In the genomic region with DNA sequence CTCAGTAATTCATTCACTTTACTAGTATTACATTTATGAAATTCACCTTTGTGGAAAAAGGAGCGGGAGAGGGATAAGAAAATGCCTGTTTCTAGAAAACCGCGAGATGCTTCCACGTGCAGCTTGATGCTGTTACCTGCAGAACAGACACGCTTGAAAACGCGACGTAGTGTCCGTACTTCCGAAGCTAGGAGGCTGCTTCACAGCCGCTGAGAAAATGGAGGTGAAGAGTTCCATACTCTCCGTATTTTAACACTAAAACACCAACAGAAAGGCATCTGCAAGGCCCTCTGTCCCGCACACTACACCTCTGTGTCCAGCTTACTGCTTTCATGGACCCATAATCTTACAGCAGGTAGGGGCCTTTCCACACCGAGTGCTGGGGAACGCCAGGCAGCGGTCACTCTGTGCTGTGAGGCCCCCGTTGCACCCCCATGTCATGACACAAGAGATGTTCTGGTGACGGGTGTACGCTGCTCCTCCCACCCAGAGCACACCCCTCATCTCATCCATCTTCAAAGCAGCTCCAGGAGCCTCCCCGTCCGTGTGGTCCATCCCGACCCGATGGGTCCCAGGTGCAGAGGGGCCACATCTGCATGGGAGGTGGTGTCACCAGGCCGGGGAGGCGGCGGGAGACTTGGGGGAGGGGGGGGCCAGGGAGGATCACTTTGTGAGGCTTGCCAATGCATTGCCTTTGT, we compare ENCODE assay signal across 17 cellular contexts. TPM values are rescaled to one million over a fixed set of nuclear protein-coding genes. Genes with fewer than 3 reads are reported as not detected.
DNase-seq lines count a peak whose midpoint lies in the region; ATAC-seq, FAIRE-seq and TF ChIP-seq lines count a peak whose summit lies in the region.
"Had no signal": no experiment of that assay in that cellular context is flagged by ENCODE, and none has a peak within 500 bp of the region (broad histone marks: within the 10 kb centered on the region; RNA-seq: fewer than 3 reads in every experiment).

No MANE protein-coding gene starts in this region.

- no peaks in the 10 kb centered on the region for H3K9me3 Mint-ChIP-seq in naive thymus-derived CD4-positive, alpha-beta T cell
- H3K9me3 Mint-ChIP-seq: effector memory CD8-positive, alpha-beta T cell; memory B cell had no signal

- FAIRE-seq in small intestine (lab: Jason Lieb, UNC): no peak

- H3K36me3 Mint-ChIP-seq in naive thymus-derived CD4-positive, alpha-beta T cell: peaks cover 9 to 41% (median 28%) of the 10 kb centered on the region in 5 donors

- H3K9me3 ChIP-seq in cardiac muscle cell (ENCODE audit: low read depth): no peaks in the 10 kb centered on the region
- no peaks in the 10 kb centered on the region for H3K9me3 ChIP-seq in right cardiac atrium (ENCODE audit: control insufficient read depth, low read length)
- H3K9me3 ChIP-seq in naive thymus-derived CD4-positive, alpha-beta T cell (ENCODE audit: control insufficient read depth in 2 of 3, low read length in 3 of 3): no peaks in the 10 kb centered on the region
- H3K9me3 ChIP-seq in small intestine (ENCODE audit: control insufficient read depth, low read depth): no peaks in the 10 kb centered on the region
- no peaks in the 10 kb centered on the region for H3K9me3 ChIP-seq in WERI-Rb-1 (ENCODE audit: severe bottlenecking)
- H3K9me3 ChIP-seq: right atrium auricular region, SJCRH30, uterus had no signal

- H3K4me1 ChIP-seq in cardiac muscle cell (ENCODE audit: low read depth): no peaks in the 10 kb centered on the region
- peaks cover 6% of the 10 kb centered on the region for H3K4me1 ChIP-seq in right cardiac atrium (ENCODE audit: control insufficient read depth, insufficient read depth, low read length)
- H3K4me1 ChIP-seq in naive thymus-derived CD4-positive, alpha-beta T cell (ENCODE audit: control insufficient read depth in 2 of 2, insufficient read depth in 2 of 2, low read length in 2 of 2): peaks cover 0 to 35% of the 10 kb centered on the region in 2 donors
- H3K4me1 ChIP-seq in foreskin keratinocyte: no peaks in the 10 kb centered on the region
- H3K4me1 ChIP-seq in small intestine (ENCODE audit: control insufficient read depth in 2 of 2, insufficient read depth in 1 of 2, low read depth in 1 of 2, low read length in 1 of 2): no peaks in the 10 kb centered on the region
- H3K4me1 ChIP-seq: SJCRH30 had no signal

- 83% methylated on average over 26 of the region's 26 CpGs for WGBS in right cardiac atrium
- WGBS in small intestine, 3 donors: 86 to 89% (median 89%) methylated on average over 26 of the region's 26 CpGs

- peak overlapping the region in 8 of 9 donors; percentile 58 to 93 (median 86) for H3K27ac Mint-ChIP-seq in naive thymus-derived CD4-positive, alpha-beta T cell

- peak overlapping the region; percentile 79 for H3K27ac ChIP-seq in cardiac muscle cell
- H3K27ac ChIP-seq in right cardiac atrium (ENCODE audit: low read length): no peak overlapping the region
- peak overlapping the region; percentile 86 for H3K27ac ChIP-seq in angular gyrus (ENCODE audit: low read depth, low read length)
- no peak overlapping the region for H3K27ac ChIP-seq in naive thymus-derived CD4-positive, alpha-beta T cell (ENCODE audit: low read depth, low read length)
- H3K27ac ChIP-seq in substantia nigra (ENCODE audit: low read depth, low read length, poor library complexity, severe bottlenecking): peak overlapping the region; percentile 98
- no peak overlapping the region for H3K27ac ChIP-seq in foreskin keratinocyte
- no peak overlapping the region for H3K27ac ChIP-seq in small intestine (ENCODE audit: low read depth in 1 of 2, low read length in 1 of 2)
- no peak overlapping the region for H3K27ac ChIP-seq in WERI-Rb-1
- H3K27ac ChIP-seq: SJCRH30 had no signal

- H3K27me3 Mint-ChIP-seq in naive thymus-derived CD4-positive, alpha-beta T cell: no peaks in the 10 kb centered on the region
- H3K27me3 Mint-ChIP-seq: effector memory CD8-positive, alpha-beta T cell; memory B cell had no signal

- TF ChIP-seq CTCF in cardiac muscle cell (IDR thresholded peaks at IDR 0.05; ENCODE audit: low read depth, low read length) (no peak), foreskin keratinocyte (conservative IDR thresholded peaks at IDR 0.05) (no peak), WERI-Rb-1 (IDR thresholded peaks at IDR 0.05; ENCODE audit: low read depth, low read length) (no peak)

- CTCF ChIA-PET in naive thymus-derived CD4-positive, alpha-beta T cell (lab: Charles Lee): no interaction called here

- H3K36me3 ChIP-seq in cardiac muscle cell (peaks cover 52% of the 10 kb centered on the region), small intestine (ENCODE audit: control insufficient read depth in 2 of 2, insufficient read depth in 2 of 2, low read length in 2 of 2) (peaks cover 27 to 36% of the 10 kb centered on the region in 2 donors), WERI-Rb-1 (peaks cover 87% of the 10 kb centered on the region)
- H3K36me3 ChIP-seq in naive thymus-derived CD4-positive, alpha-beta T cell (ENCODE audit: control insufficient read depth in 2 of 3, insufficient read depth in 3 of 3, low read length in 3 of 3): peaks cover 13 to 70% (median 21%) of the 10 kb centered on the region in 3 experiments
- H3K36me3 ChIP-seq: uterus had no signal

- no peak overlapping the region for H3K4me3 Mint-ChIP-seq in naive thymus-derived CD4-positive, alpha-beta T cell
- H3K4me3 Mint-ChIP-seq: effector memory CD8-positive, alpha-beta T cell; memory B cell had no signal

- H3K27me3 ChIP-seq in cardiac muscle cell (no peaks in the 10 kb centered on the region), right cardiac atrium (ENCODE audit: control insufficient read depth, insufficient read depth) (no peaks in the 10 kb centered on the region), foreskin keratinocyte (no peaks in the 10 kb centered on the region), small intestine (ENCODE audit: control insufficient read depth in 2 of 2, insufficient read depth in 2 of 2, low read length in 2 of 2) (no peaks in the 10 kb centered on the region), WERI-Rb-1 (ENCODE audit: insufficient read depth, low read depth, severe bottlenecking) (no peaks in the 10 kb centered on the region)
- no peaks in the 10 kb centered on the region for H3K27me3 ChIP-seq in naive thymus-derived CD4-positive, alpha-beta T cell (ENCODE audit: control insufficient read depth in 2 of 2, insufficient read depth in 2 of 2, low read length in 2 of 2)
- H3K27me3 ChIP-seq: right atrium auricular region, SJCRH30, uterus had no signal

- DNase-seq in cardiac muscle cell (ENCODE audit: low read depth in 1 of 2, low spot score in 1 of 2): no peak
- no peak for DNase-seq in right cardiac atrium
- no peak for DNase-seq in naive thymus-derived CD4-positive, alpha-beta T cell
- no peak for DNase-seq in substantia nigra (lab: John Stamatoyannopoulos, UW)
- DNase-seq in foreskin keratinocyte: no peak
- no peak for DNase-seq in small intestine
- no peak for DNase-seq in WERI-Rb-1
- DNase-seq: activated CD4-positive, alpha-beta T cell treated with anti-CD3 and anti-CD28 coated beads for 48 hours; activated T-cell treated with anti-CD3 and anti-CD28 coated beads for 4 hours; central memory CD4-positive, alpha-beta T cell; DND-41; effector memory CD8-positive, alpha-beta T cell; uterus had no signal

- H3K4me1 Mint-ChIP-seq in naive thymus-derived CD4-positive, alpha-beta T cell: peaks cover 27 to 49% (median 44%) of the 10 kb centered on the region in 7 donors

- intact Hi-C loops in right cardiac atrium (cut with DNase I): no loop called here
- intact Hi-C loops in naive thymus-derived CD4-positive, alpha-beta T cell (cut with micrococcal nuclease): loop anchor here in 1 of 2 donors (5.0 kb wide), 1 partner anchor 40 kb away; a partner anchor contains a TSS

- no peak overlapping the region for H3K4me3 ChIP-seq in cardiac muscle cell
- no peak overlapping the region for H3K4me3 ChIP-seq in right cardiac atrium (ENCODE audit: low read length)
- no peak overlapping the region for H3K4me3 ChIP-seq in naive thymus-derived CD4-positive, alpha-beta T cell (ENCODE audit: low read length)
- no peak overlapping the region for H3K4me3 ChIP-seq in small intestine (ENCODE audit: low read depth in 1 of 2, low read length in 2 of 2)
- H3K4me3 ChIP-seq in WERI-Rb-1 (ENCODE audit: low read depth, low read length): no peak overlapping the region
- H3K4me3 ChIP-seq: right atrium auricular region, SJCRH30, uterus had no signal

- POLR2A ChIA-PET in naive thymus-derived CD4-positive, alpha-beta T cell (lab: Charles Lee): no interaction called here

- no peak for ATAC-seq in right cardiac atrium
- ATAC-seq in naive thymus-derived CD4-positive, alpha-beta T cell: no peak
- ATAC-seq in foreskin keratinocyte: no peak
- ATAC-seq: effector memory CD8-positive, alpha-beta T cell had no signal

RNA-seq across cellular contexts. Expression of a gene that starts 40.4 kb away (rescaled TPM):
- total RNA-seq in cardiac muscle cell (256 and 280 TPM in 2 replicates), right cardiac atrium (100 to 1,000 TPM; 155 to 175 (median 168) TPM), foreskin keratinocyte (141 and 150 TPM in 2 replicates)
- polyA plus RNA-seq in cardiac muscle cell (153 and 182 TPM in 2 replicates), right cardiac atrium (52.2 TPM), foreskin keratinocyte (47.7 and 48.8 TPM in 2 replicates), small intestine (10 to 100 TPM; 25.5 to 67.2 (median 29.5) TPM)
- 100 to 1,000 TPM; 134 to 172 (median 159) TPM for total RNA-seq in naive thymus-derived CD4-positive, alpha-beta T cell
- 10 to 100 TPM; 35.0 to 50.7 TPM for polyA plus RNA-seq in naive thymus-derived CD4-positive, alpha-beta T cell

Comparison
In these comparisons a context has a peak if more than half of its experiments do, and no peak if none do; other contexts are left out.
1. H3K27ac ChIP-seq: peak in cardiac muscle cell (single experiment), angular gyrus (single experiment) and substantia nigra (single experiment); none in right cardiac atrium (single experiment), naive thymus-derived CD4-positive, alpha-beta T cell (single experiment), foreskin keratinocyte (single experiment), small intestine (0 of 2) and WERI-Rb-1 (single experiment).